24 cellular contexts compared by ENCODE assay signal in the genomic region with DNA sequence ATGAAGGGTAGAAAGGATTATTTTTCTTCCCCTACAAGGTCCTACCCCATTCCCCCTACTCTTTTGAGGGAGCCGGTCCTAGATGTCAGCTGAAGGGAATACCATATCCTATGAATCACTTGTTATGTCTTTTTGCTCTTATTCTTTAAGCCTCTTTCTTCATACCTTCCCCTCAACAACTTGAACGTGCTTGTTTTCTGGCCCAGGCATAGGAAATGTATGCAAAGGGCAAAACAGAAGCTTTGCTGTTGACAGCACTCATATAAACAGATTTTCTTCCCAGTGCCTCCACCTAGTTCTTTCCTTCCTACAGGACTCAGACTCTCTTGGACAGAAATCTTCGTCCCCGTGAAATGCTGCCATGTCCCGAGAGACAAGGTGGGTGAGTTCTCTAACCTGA.
DNase-seq lines count a peak whose midpoint lies in the region; ATAC-seq and TF ChIP-seq lines count a peak whose summit lies in the region.
"Had no signal": no experiment of that assay in that cellular context is flagged by ENCODE, and none has a peak within 500 bp of the region (broad histone marks: within the 10 kb centered on the region; RNA-seq: fewer than 3 reads in every experiment).

No MANE protein-coding gene starts in this region.

- no peak for TF ChIP-seq POLR2A in esophagus squamous epithelium (IDR thresholded peaks at IDR 0.05)
- TF ChIP-seq POLR2A in prostate gland (IDR thresholded peaks at IDR 0.05), result no peak

- TF ChIP-seq CTCF in epithelial cell of esophagus (IDR thresholded peaks at IDR 0.05; ENCODE audit: insufficient read depth, low read depth, low read length, missing control alignments) (no peak), esophagus squamous epithelium (IDR thresholded peaks at IDR 0.05) (no peak), prostate gland (IDR thresholded peaks at IDR 0.05) (no peak)

- no peak for ATAC-seq in GM21367 (IDR thresholded peaks at IDR 0.05; ENCODE audit: unreplicated experiment)
- ATAC-seq: A549, GM23338, HCT116 had no signal

- 36 to 72% methylated on average over 5 of the region's 5 CpGs for WGBS in esophagus squamous epithelium, 2 donors
- 94% methylated on average over 5 of the region's 5 CpGs for WGBS in prostate gland

- H3K27ac ChIP-seq in esophagus squamous epithelium, result peak overlapping the region; percentile 55 to 78 (median 62)
- no peak overlapping the region for H3K27ac ChIP-seq in prostate gland
- no peak overlapping the region for H3K27ac ChIP-seq in substantia nigra (ENCODE audit: low read depth, low read length, poor library complexity, severe bottlenecking)
- H3K27ac ChIP-seq: A549; BLaER1 treated with 17β-estradiol and CSF1 and Interleukin-3, amounts not matched to agents 10 nM and 100 nM had no signal

- no peak overlapping the region for H3K4me3 ChIP-seq in epithelial cell of esophagus (ENCODE audit: low read length)
- peak overlapping the region in 1 of 4 donors; percentile 35 for H3K4me3 ChIP-seq in esophagus squamous epithelium
- H3K4me3 ChIP-seq in prostate gland, result no peak overlapping the region
- H3K4me3 ChIP-seq: A549; BLaER1 treated with 17β-estradiol and CSF1 and Interleukin-3, amounts not matched to agents 10 nM and 100 nM; GM12878; GM23338 had no signal

- intact Hi-C loops in esophagus squamous epithelium (cut with DNase I), result no loop called here
- intact Hi-C loops in prostate gland (cut with DNase I), result no loop called here

- peaks cover 0 to 38% (median 4%) of the 10 kb centered on the region in 3 donors for H3K4me1 ChIP-seq in esophagus squamous epithelium
- no peaks in the 10 kb centered on the region for H3K4me1 ChIP-seq in prostate gland (replicated peaks)
- H3K4me1 ChIP-seq: A549, BE2C had no signal

- H3K36me3 ChIP-seq in esophagus squamous epithelium (no peaks in the 10 kb centered on the region), prostate gland (no peaks in the 10 kb centered on the region)
- H3K36me3 ChIP-seq: BE2C; BLaER1 treated with 17β-estradiol and CSF1 and Interleukin-3, amounts not matched to agents 10 nM and 100 nM had no signal

- H3K27me3 ChIP-seq in esophagus squamous epithelium (no peaks in the 10 kb centered on the region), prostate gland (replicated peaks; ENCODE audit: insufficient read depth) (no peaks in the 10 kb centered on the region)
- H3K27me3 ChIP-seq: BE2C; BLaER1 treated with 17β-estradiol and CSF1 and Interleukin-3, amounts not matched to agents 10 nM and 100 nM had no signal

- peak; percentile 8 for DNase-seq in amniotic epithelial cell (ENCODE audit: low read depth)
- DNase-seq in epithelial cell of esophagus (ENCODE audit: low read depth), result peak; percentile 56
- no peak for DNase-seq in esophagus squamous epithelium (lab: John Stamatoyannopoulos, UW)
- peak; percentile 7 for DNase-seq in stimulated activated CD8-positive, alpha-beta memory T cell treated with anti-CD3 and anti-CD28 coated beads, Interleukin-4, amount 100 ng/mL, for 48 hours
- DNase-seq in prostate gland (ENCODE audit: low spot score), result no peak
- no peak for DNase-seq in substantia nigra (lab: John Stamatoyannopoulos, UW)
- DNase-seq in midbrain (lab: John Stamatoyannopoulos, UW), result no peak
- DNase-seq: 8988T; ACHN; AML-193; BE2C; CD4-positive, alpha-beta T cell; CD8-positive, alpha-beta memory T cell; DMS 273 treated with DMSO at 0.1 percent for 48 hours; DMS79; EL; GDM1; H9 had no signal

- H3K9me3 ChIP-seq in esophagus squamous epithelium (no peaks in the 10 kb centered on the region), prostate gland (no peaks in the 10 kb centered on the region)
- H3K9me3 ChIP-seq: A549; BE2C; BLaER1 treated with 17β-estradiol and CSF1 and Interleukin-3, amounts not matched to agents 10 nM and 100 nM had no signal

Comparison
In these comparisons a context has a peak if more than half of its experiments do, and no peak if none do; other contexts are left out.
1. DNase-seq: peak in amniotic epithelial cell (single experiment), epithelial cell of esophagus (single experiment) and stimulated activated CD8-positive, alpha-beta memory T cell treated with anti-CD3 and anti-CD28 coated beads, Interleukin-4, amount 100 ng/mL, for 48 hours (single experiment); none in esophagus squamous epithelium (single experiment), prostate gland (single experiment), substantia nigra (0 of 49) and midbrain (single experiment).
2. H3K27ac ChIP-seq: peak in esophagus squamous epithelium (4 of 4); none in prostate gland (0 of 2) and substantia nigra (single experiment).